Comparison of ENCODE assay signal across 26 cellular contexts in genomic region chr12:96359328-96359727, GRCh38. TPM values are rescaled to one million over a fixed set of nuclear protein-coding genes. Genes with fewer than 3 reads are reported as not detected.
DNase-seq lines count a peak whose midpoint lies in the region; ATAC-seq, FAIRE-seq and TF ChIP-seq lines count a peak whose summit lies in the region.
"Had no signal": no experiment of that assay in that cellular context is flagged by ENCODE, and none has a peak within 500 bp of the region (broad histone marks: within the 10 kb centered on the region; RNA-seq: fewer than 3 reads in every experiment).

No MANE protein-coding gene starts in this region.

- TF ChIP-seq POLR2A in A549 (IDR thresholded peaks at IDR 0.05; ENCODE audit: low read length): no peak

- H3K27ac ChIP-seq in A549 (no peak overlapping the region), GM23248 (no peak overlapping the region), right cardiac atrium (ENCODE audit: low read length) (no peak overlapping the region)
- H3K27ac ChIP-seq: gastroesophageal sphincter, psoas muscle had no signal

- no peak for TF ChIP-seq RAD21 in A549 (conservative IDR thresholded peaks at IDR 0.05 in 1 of 2, IDR thresholded peaks at IDR 0.05 in 1 of 2)

- H3K4me1 ChIP-seq in A549: peaks cover 16% of the 10 kb centered on the region; the same call in 2 of the 3 replicates
- peaks cover 40% of the 10 kb centered on the region for H3K4me1 ChIP-seq in GM23248 (ENCODE audit: insufficient read depth)
- peaks cover 2% of the 10 kb centered on the region for H3K4me1 ChIP-seq in right cardiac atrium (ENCODE audit: control insufficient read depth, insufficient read depth, low read length)
- H3K4me1 ChIP-seq: psoas muscle had no signal

- H3K27me3 Mint-ChIP-seq in endothelial cell (ENCODE audit: unreplicated experiment): no peaks in the 10 kb centered on the region
- H3K27me3 Mint-ChIP-seq: activated CD8-positive, alpha-beta memory T cell treated with anti-CD3 and anti-CD28 coated beads, Interleukin-2, amount 10 ng/mL, durations not matched to agents 7 days and 5 days; activated naive CD8-positive, alpha-beta T cell; stimulated activated naive B cell treated with anti-CD40 and anti-IgM and Interleukin-4, amounts not matched to agents 10 μg/mL and 1 μg/mL and 100 μg/mL, for 72 hours; T-cell had no signal

- no peaks in the 10 kb centered on the region for H3K9me2 ChIP-seq in GM23248 (ENCODE audit: insufficient read depth)

- H3K36me3 Mint-ChIP-seq in endothelial cell (ENCODE audit: low read depth, unreplicated experiment): peaks cover 12% of the 10 kb centered on the region
- H3K36me3 Mint-ChIP-seq: CD14-positive monocyte had no signal

- no peak overlapping the region for H3K9ac ChIP-seq in GM23248

- H3K27me3 ChIP-seq in GM23248 (replicated peaks; ENCODE audit: insufficient read depth) (no peaks in the 10 kb centered on the region), right cardiac atrium (ENCODE audit: control insufficient read depth, insufficient read depth) (no peaks in the 10 kb centered on the region)
- H3K27me3 ChIP-seq: dorsolateral prefrontal cortex, gastroesophageal sphincter had no signal

- H3K79me2 ChIP-seq in GM23248 (ENCODE audit: insufficient read depth): peaks cover 100% of the 10 kb centered on the region

- no peaks in the 10 kb centered on the region for H3K9me3 Mint-ChIP-seq in endothelial cell (ENCODE audit: unreplicated experiment)
- H3K9me3 Mint-ChIP-seq: CD14-positive monocyte had no signal

- H2AFZ ChIP-seq in GM23248: no peak overlapping the region

- no peak overlapping the region for H3K4me2 ChIP-seq in A549
- H3K4me2 ChIP-seq in GM23248 (ENCODE audit: unreplicated experiment): no peak overlapping the region

- in situ Hi-C loops in GM23248 (cut with MboI): no loop called here

- H3K36me3 ChIP-seq in GM23248 (ENCODE audit: low read depth): no peaks in the 10 kb centered on the region
- H3K36me3 ChIP-seq: gastroesophageal sphincter had no signal

- peaks cover 61% of the 10 kb centered on the region for H3K4me1 Mint-ChIP-seq in endothelial cell (ENCODE audit: unreplicated experiment)

- DNase-seq in A549 (ENCODE audit: low read depth in 1 of 2, low spot score in 1 of 2) (peak; percentile 28 to 43), GM23248 (peak; percentile 24), RPMI7951 (ENCODE audit: low read depth) (peak; percentile 9), endothelial cell (ENCODE audit: low spot score) (no peak), T1000 (lab: John Stamatoyannopoulos, UW) (no peak), right cardiac atrium (no peak), posterior vena cava (ENCODE audit: low spot score) (no peak), SK-N-DZ (ENCODE audit: low spot score) (no peak)
- DNase-seq: activated CD4-positive, alpha-beta T cell treated with anti-CD3 and anti-CD28 coated beads for 4 hours; activated CD8-positive, alpha-beta memory T cell treated with anti-CD3 and anti-CD28 coated beads, Interleukin-2, amount 10 ng/mL, durations not matched to agents 7 days and 5 days; central memory CD4-positive, alpha-beta T cell; dorsolateral prefrontal cortex; islet precursor cell; NCI-H2081 treated with DMSO at 0.1 percent for 48 hours; NCI-H526; psoas muscle; small intestine; stimulated activated naive B cell treated with anti-CD40 and anti-IgM and Interleukin-4, amounts not matched to agents 10 μg/mL and 1 μg/mL and 100 μg/mL, for 72 hours; T-cell had no signal

- TF ChIP-seq EP300 in A549 (IDR thresholded peaks at IDR 0.05): no peak

- H3K27ac Mint-ChIP-seq in endothelial cell (ENCODE audit: unreplicated experiment): no peak overlapping the region
- H3K27ac Mint-ChIP-seq: activated CD8-positive, alpha-beta memory T cell treated with anti-CD3 and anti-CD28 coated beads, Interleukin-2, amount 10 ng/mL, durations not matched to agents 7 days and 5 days; CD14-positive monocyte; stimulated activated naive B cell treated with anti-CD40 and anti-IgM and Interleukin-4, amounts not matched to agents 10 μg/mL and 1 μg/mL and 100 μg/mL, for 72 hours had no signal

- H3K4me3 ChIP-seq in A549 (no peak overlapping the region), GM23248 (no peak overlapping the region), right cardiac atrium (ENCODE audit: low read length) (no peak overlapping the region)
- H3K4me3 ChIP-seq: dorsolateral prefrontal cortex, gastroesophageal sphincter, psoas muscle had no signal

- no peak for FAIRE-seq in A549 (lab: Jason Lieb, UNC)
- FAIRE-seq: astrocyte, D721Med, GM18507, small intestine had no signal

- peaks cover 46% of the 10 kb centered on the region; the same call in 1 of the 2 replicates for H4K20me1 ChIP-seq in GM23248 (ENCODE audit: insufficient read depth)

- H3F3A ChIP-seq in GM23248 (ENCODE audit: insufficient read depth): peaks cover 36% of the 10 kb centered on the region; the same call in 1 of the 2 replicates

- TF ChIP-seq CTCF in A549 (IDR thresholded peaks at IDR 0.05) (no peak), endothelial cell (IDR thresholded peaks at IDR 0.05; ENCODE audit: unreplicated experiment) (peak; percentile 23)

- CTCF ChIA-PET in A549 (lab: Yijun Ruan, JAX): no interaction called here

- H3K9me3 ChIP-seq in A549 (no peaks in the 10 kb centered on the region), GM23248 (ENCODE audit: low read depth) (no peaks in the 10 kb centered on the region), right cardiac atrium (ENCODE audit: control insufficient read depth, low read length) (no peaks in the 10 kb centered on the region)
- H3K9me3 ChIP-seq: gastroesophageal sphincter, psoas muscle had no signal

- peak; percentile 50; a peak in 3 of 6 replicates for ATAC-seq in A549
- ATAC-seq in right cardiac atrium: no peak
- ATAC-seq: activated CD8-positive, alpha-beta memory T cell treated with anti-CD3 and anti-CD28 coated beads, Interleukin-2, amount 10 ng/mL, durations not matched to agents 7 days and 5 days; gastroesophageal sphincter; psoas muscle; Right ventricle myocardium inferior; stimulated activated naive B cell treated with anti-CD40 and anti-IgM and Interleukin-4, amounts not matched to agents 10 μg/mL and 1 μg/mL and 100 μg/mL, for 72 hours; T-cell had no signal

- intact Hi-C loops in right cardiac atrium (cut with DNase I): no loop called here
- intact Hi-C loops in posterior vena cava (cut with DNase I): no loop called here

- POLR2A ChIA-PET in A549 (lab: Yijun Ruan, JAX): no interaction called here

- H3K4me3 Mint-ChIP-seq in endothelial cell (ENCODE audit: unreplicated experiment): no peak overlapping the region
- H3K4me3 Mint-ChIP-seq: activated CD8-positive, alpha-beta memory T cell treated with anti-CD3 and anti-CD28 coated beads, Interleukin-2, amount 10 ng/mL, durations not matched to agents 7 days and 5 days; activated naive CD8-positive, alpha-beta T cell; CD14-positive monocyte; stimulated activated naive B cell treated with anti-CD40 and anti-IgM and Interleukin-4, amounts not matched to agents 10 μg/mL and 1 μg/mL and 100 μg/mL, for 72 hours had no signal

TF ChIP-seq in A549, 52 proteins besides CTCF, POLR2A, EP300 and RAD21:
- TF ChIP-seq USF2 (IDR thresholded peaks at IDR 0.05) (peak; percentile 68; the same call in 1 of the 2 replicates), NFE2L2 (conservative IDR thresholded peaks at IDR 0.05; ENCODE audit: low read length) (no peak)

RNA-seq across cellular contexts. Expression of gene CDK17, which starts 40.9 kb away (rescaled TPM):
- 34.5 and 43.5 TPM in 2 replicates for polyA plus RNA-seq in A549 (2011; rRNA removed)
- polyA plus RNA-seq in A549 (2012; cell fraction: cytosol; rRNA removed): 5.1 and 6.4 TPM in 2 replicates
- polyA plus RNA-seq in A549 (2012; cell fraction: nucleus; rRNA removed): 5.5 TPM in 2 replicates
- 11.2 to 12.1 TPM (median 11.4 TPM) in 3 replicates for polyA plus RNA-seq in A549 (2017; fragmentation: RNase III; extraction: RNeasy Plus Mini Kit Qiagen cat#74134 plus additional on column Dnase treatment)
- 49.2 and 54.1 TPM in 2 replicates for polyA minus RNA-seq in A549 (2011; rRNA and poly(A)+ RNA removed)
- 62.7 and 91.9 TPM in 2 replicates for total RNA-seq in GM23248 (2014; rRNA removed; shearing (Covaris generic))
- polyA plus RNA-seq in GM23248 (2016; fragmentation: Nextera tagmentation; extraction: Ambion mirVana): 29.3 and 30.0 TPM in 2 replicates
- 26.0 and 26.2 TPM in 2 replicates for total RNA-seq in RPMI7951 (2014; rRNA removed; shearing (Covaris generic))
- 112 TPM for total RNA-seq in endothelial cell (ENCODE audit: unreplicated experiment)
- 10 to 100 TPM; 18.4 to 30.4 (median 23.1) TPM for total RNA-seq in right cardiac atrium
- polyA plus RNA-seq in right cardiac atrium: 10.3 TPM
- 10 to 100 TPM; 46.4 to 50.1 TPM for total RNA-seq in posterior vena cava
- 18.0 and 26.2 TPM in 2 replicates for polyA plus RNA-seq in SK-N-DZ (2014; cell fraction: cytosol; rRNA removed)
- polyA plus RNA-seq in SK-N-DZ (2014; cell fraction: nucleus; rRNA removed): 14.4 and 14.6 TPM in 2 replicates

Comparison
In these comparisons a context has a peak if more than half of its experiments do, and no peak if none do; other contexts are left out.
1. ATAC-seq: peak in A549 (2 of 2); none in right cardiac atrium (0 of 2).
2. DNase-seq: peak in A549 (2 of 2), GM23248 (single experiment) and RPMI7951 (single experiment); none in endothelial cell (single experiment), T1000 (single experiment), right cardiac atrium (0 of 3), posterior vena cava (single experiment) and SK-N-DZ (single experiment).